In genomic region chr12:53299101-53299453, GRCh38 we compare ENCODE assay signal across 8 cellular contexts. TPM values are rescaled to one million over a fixed set of nuclear protein-coding genes. Genes with fewer than 3 reads are reported as not detected.
DNase-seq lines count a peak whose midpoint lies in the region; ATAC-seq and TF ChIP-seq lines count a peak whose summit lies in the region.

No MANE protein-coding gene starts in this region.

- TF ChIP-seq CTCF in fibroblast of lung (conservative IDR thresholded peaks at IDR 0.05 in 1 of 2, IDR thresholded peaks at IDR 0.05 in 1 of 2; ENCODE audit: low read depth in 1 of 2, low read length in 2 of 2) = no peak
- no peak for TF ChIP-seq CTCF in osteoblast (IDR thresholded peaks at IDR 0.05; ENCODE audit: extremely low read depth, low read depth, low read length)

- no peak for ATAC-seq in GM21529 (IDR thresholded peaks at IDR 0.05; ENCODE audit: unreplicated experiment)

- peaks cover 30% of the 10 kb centered on the region for H3K36me3 ChIP-seq in Karpas-422 (ENCODE audit: insufficient read depth, low read length)
- H3K36me3 ChIP-seq in fibroblast of lung (ENCODE audit: control insufficient read depth, insufficient read depth, low read length) = peaks cover 4% of the 10 kb centered on the region
- peaks cover 33% of the 10 kb centered on the region for H3K36me3 ChIP-seq in osteoblast (ENCODE audit: insufficient read depth, low read length)

- H3K27ac ChIP-seq in Karpas-422 (ENCODE audit: low read length) = no peak overlapping the region
- peak overlapping the region; percentile 95 for H3K27ac ChIP-seq in fibroblast of lung (ENCODE audit: insufficient read depth, low read length)
- H3K27ac ChIP-seq in osteoblast (ENCODE audit: low read depth, low read length) = peak overlapping the region; percentile 97

- H3K4me1 ChIP-seq in Karpas-422 (ENCODE audit: low read length) (peaks cover 55% of the 10 kb centered on the region), fibroblast of lung (ENCODE audit: control insufficient read depth, extremely low read depth, insufficient read depth, low read length) (peaks cover 20% of the 10 kb centered on the region), osteoblast (ENCODE audit: insufficient read depth, low read length) (peaks cover 49% of the 10 kb centered on the region)

- H3K9me3 ChIP-seq in Karpas-422 (ENCODE audit: low read length) (no peaks in the 10 kb centered on the region), fibroblast of lung (ENCODE audit: control insufficient read depth, insufficient read depth, low read depth, low read length) (no peaks in the 10 kb centered on the region), osteoblast (ENCODE audit: low read depth, low read length) (no peaks in the 10 kb centered on the region)

- no peaks in the 10 kb centered on the region for H3K27me3 ChIP-seq in Karpas-422 (ENCODE audit: low read length)
- no peaks in the 10 kb centered on the region for H3K27me3 ChIP-seq in fibroblast of lung (ENCODE audit: control insufficient read depth, insufficient read depth, low read length)
- H3K27me3 ChIP-seq in osteoblast (ENCODE audit: insufficient read depth, low read length) = no peaks in the 10 kb centered on the region

- peak overlapping the region; percentile 93 for H3K9ac ChIP-seq in Karpas-422 (ENCODE audit: low read length)
- H3K9ac ChIP-seq in fibroblast of lung (ENCODE audit: insufficient read depth, low read length) = peak overlapping the region; percentile 86

- H2AFZ ChIP-seq in Karpas-422 (ENCODE audit: low read length) (no peak overlapping the region), fibroblast of lung (ENCODE audit: low read length) (no peak overlapping the region), osteoblast (ENCODE audit: low read length) (no peak overlapping the region)

- peaks cover 64% of the 10 kb centered on the region for H3K79me2 ChIP-seq in Karpas-422 (ENCODE audit: low read length)
- peaks cover 45% of the 10 kb centered on the region for H3K79me2 ChIP-seq in fibroblast of lung (ENCODE audit: control insufficient read depth, insufficient read depth, low read length)
- peaks cover 62% of the 10 kb centered on the region for H3K79me2 ChIP-seq in osteoblast (ENCODE audit: insufficient read depth, low read length)

- no peaks in the 10 kb centered on the region for H3K9me2 ChIP-seq in Karpas-422 (replicated peaks; ENCODE audit: insufficient read depth, low read length)

- no peaks in the 10 kb centered on the region for H4K20me1 ChIP-seq in Karpas-422 (ENCODE audit: insufficient read depth, low read depth, low read length)
- no peaks in the 10 kb centered on the region for H4K20me1 ChIP-seq in fibroblast of lung (ENCODE audit: control insufficient read depth, extremely low read depth, insufficient read depth, low read length)
- H4K20me1 ChIP-seq in osteoblast (ENCODE audit: insufficient read depth, low read length) = no peaks in the 10 kb centered on the region

- DNase-seq in AML-193 (lab: John Stamatoyannopoulos, UW) = peak; percentile 56 to 61
- DNase-seq in Karpas-422 = peak; percentile 74
- DNase-seq in activated CD4-positive, alpha-beta T cell treated with anti-CD3 and anti-CD28 coated beads, Interleukin-2, amount 50 U/mL, for 1 hour = peak; percentile 18
- DNase-seq in fibroblast of lung (ENCODE audit: low read depth in 2 of 2) = peak; percentile 76 to 82
- DNase-seq in osteoblast (ENCODE audit: insufficient read length, low spot score, missing footprints) = peak; percentile 81
- no peak for DNase-seq in KG1 (lab: John Stamatoyannopoulos, UW)
- no peak for DNase-seq in NCI-H1694 (lab: John Stamatoyannopoulos, UW)

- H3K4me2 ChIP-seq in Karpas-422 (ENCODE audit: low read depth, low read length, poor library complexity, severe bottlenecking) (peak overlapping the region; percentile 89), fibroblast of lung (ENCODE audit: extremely low read depth, insufficient read depth, low read length) (peak overlapping the region; percentile 87), osteoblast (ENCODE audit: insufficient read depth, low read length) (peak overlapping the region; percentile 98)

- H3K4me3 ChIP-seq in Karpas-422 (ENCODE audit: low read length) = peak overlapping the region; percentile 94
- H3K4me3 ChIP-seq in fibroblast of lung (replicated peaks in 1 of 4; ENCODE audit: control extremely low read depth in 1 of 4, insufficient read depth in 1 of 4, low read depth in 3 of 4, low read length in 4 of 4) = peak overlapping the region in 3 of 4 experiments; percentile 36 to 88 (median 78)
- peak overlapping the region; percentile 82 for H3K4me3 ChIP-seq in osteoblast (ENCODE audit: insufficient read depth, low read length)

RNA-seq across cellular contexts. Expression of gene MYG1, which starts 0.4 kb away (rescaled TPM):
- total RNA-seq in Karpas-422 (2014; rRNA removed; shearing (Covaris generic); ENCODE audit: low replicate concordance) = 67.1 and 85.5 TPM in 2 replicates
- total RNA-seq in fibroblast of lung = 52.0 and 55.7 TPM in 2 replicates
- polyA plus RNA-seq in fibroblast of lung = 40.8 and 52.2 TPM in 2 replicates
- 60.7 and 91.7 TPM in 2 replicates for polyA plus RNA-seq in fibroblast of lung (2012)
- 50.7 and 65.8 TPM in 2 replicates for polyA minus RNA-seq in fibroblast of lung (ENCODE audit: low replicate concordance)
- 32.9 and 34.2 TPM in 2 replicates for total RNA-seq in osteoblast

RNA-seq across cellular contexts. Expression of gene PFDN5, which starts 3.7 kb away (rescaled TPM):
- total RNA-seq in Karpas-422 (2014; rRNA removed; shearing (Covaris generic); ENCODE audit: low replicate concordance) = 387 and 492 TPM in 2 replicates
- 735 and 788 TPM in 2 replicates for total RNA-seq in fibroblast of lung
- polyA plus RNA-seq in fibroblast of lung = 977 and 1,007 TPM in 2 replicates
- 735 and 960 TPM in 2 replicates for polyA plus RNA-seq in fibroblast of lung (2012)
- 77.8 and 86.7 TPM in 2 replicates for polyA minus RNA-seq in fibroblast of lung (ENCODE audit: low replicate concordance)
- 323 and 324 TPM in 2 replicates for total RNA-seq in osteoblast

RNA-seq across cellular contexts. Expression of gene AAAS, which starts 22.3 kb away (rescaled TPM):
- 37.3 and 63.6 TPM in 2 replicates for total RNA-seq in Karpas-422 (2014; rRNA removed; shearing (Covaris generic); ENCODE audit: low replicate concordance)
- 29.5 and 37.8 TPM in 2 replicates for total RNA-seq in fibroblast of lung
- 34.2 and 50.4 TPM in 2 replicates for polyA plus RNA-seq in fibroblast of lung
- 28.9 and 47.5 TPM in 2 replicates for polyA plus RNA-seq in fibroblast of lung (2012)
- 119 and 178 TPM in 2 replicates for polyA minus RNA-seq in fibroblast of lung (ENCODE audit: low replicate concordance)
- total RNA-seq in osteoblast = 37.4 and 39.8 TPM in 2 replicates

RNA-seq across cellular contexts. Expression of gene ESPL1, which starts 31.0 kb away (rescaled TPM):
- 9.4 and 22.8 TPM in 2 replicates for total RNA-seq in Karpas-422 (2014; rRNA removed; shearing (Covaris generic); ENCODE audit: low replicate concordance)
- total RNA-seq in fibroblast of lung (0.26 and 1.8 TPM in 2 replicates), osteoblast (0.72 and 1.8 TPM in 2 replicates)
- 1.4 and 5.8 TPM in 2 replicates for polyA plus RNA-seq in fibroblast of lung
- polyA plus RNA-seq in fibroblast of lung (2012) = 1.7 and 5.1 TPM in 2 replicates
- 11.3 and 27.3 TPM in 2 replicates for polyA minus RNA-seq in fibroblast of lung (ENCODE audit: low replicate concordance)

RNA-seq across cellular contexts. Expression of gene SP7, which starts 37.1 kb away (rescaled TPM):
- total RNA-seq in Karpas-422 (2014; rRNA removed; shearing (Covaris generic); ENCODE audit: low replicate concordance) = not detected in 2 replicates
- total RNA-seq in fibroblast of lung (not detected in 2 replicates), osteoblast (not detected in 2 replicates)
- polyA plus RNA-seq in fibroblast of lung = not detected in 2 replicates
- polyA plus RNA-seq in fibroblast of lung (2012) = not detected in 2 replicates
- not detected in 2 replicates for polyA minus RNA-seq in fibroblast of lung (ENCODE audit: low replicate concordance)

Comparison
In these comparisons a context has a peak if more than half of its experiments do, and no peak if none do; other contexts are left out.
1. DNase-seq: peak in AML-193 (2 of 2), Karpas-422 (single experiment), activated CD4-positive, alpha-beta T cell treated with anti-CD3 and anti-CD28 coated beads, Interleukin-2, amount 50 U/mL, for 1 hour (single experiment), fibroblast of lung (2 of 2) and osteoblast (single experiment); none in KG1 (single experiment) and NCI-H1694 (single experiment).
2. Peak in every context shown above with its lines, with median percentiles within 50 percentile points of each other: H3K4me2 ChIP-seq and H3K4me3 ChIP-seq.